Comparison of ENCODE assay signal across 29 cellular contexts in genomic region chr15:95059346-95059905, GRCh38.
"Had no signal": no experiment of that assay in that cellular context is flagged by ENCODE, and none has a peak within 500 bp of the region (broad histone marks: within the 10 kb centered on the region; RNA-seq: fewer than 3 reads in every experiment).

No MANE protein-coding gene starts in this region.

- H3K27ac ChIP-seq: brain microvascular endothelial cell, epithelial cell of prostate, gastrocnemius medialis, heart left ventricle, WERI-Rb-1 had no signal

- DNase-seq: activated B cell treated with CpG ODN at 0.5 μM for 24 hours; activated CD4-positive, alpha-beta T cell treated with anti-CD3 and anti-CD28 coated beads for 48 hours; activated CD4-positive, alpha-beta T cell treated with anti-CD3 and anti-CD28 coated beads, Interleukin-2, amount 50 U/mL, for 1 hour; activated CD4-positive, alpha-beta T cell treated with anti-CD3 and anti-CD28 coated beads, Interleukin-2, amount 50 U/mL, for 48 hours; activated CD8-positive, alpha-beta memory T cell treated with anti-CD3 and anti-CD28 coated beads for 24 hours; activated CD8-positive, alpha-beta T cell treated with anti-CD3 and anti-CD28 coated beads for 36 hours; activated effector memory CD4-positive, alpha-beta T cell treated with Interleukin-2 at 50 U/mL for 16 hours; activated gamma-delta T cell treated with Interleukin-2 at 50 U/mL for 16 hours; activated naive CD4-positive, alpha-beta T cell treated with anti-CD3 and anti-CD28 coated beads, Interleukin-2, amount 50 U/mL, for 16 hours; activated naive CD4-positive, alpha-beta T cell treated with Interleukin-2 at 50 U/mL for 16 hours; activated T-cell treated with anti-CD3 and anti-CD28 coated beads, Interleukin-2, amount 50 U/mL, for 4 hours; amniotic stem cell; anterior cingulate cortex; brain microvascular endothelial cell; caudate nucleus; cortex of kidney; dermis blood vessel endothelial cell; effector CD4-positive, alpha-beta T cell; effector memory CD8-positive, alpha-beta T cell; foreskin fibroblast; gastrocnemius medialis; glutamatergic neuron; heart left ventricle; T-cell; T-helper 9 cell; WERI-Rb-1 had no signal

- H3K4me1 ChIP-seq: gastrocnemius medialis, heart left ventricle had no signal

- ATAC-seq: activated CD4-positive, CD25-positive, alpha-beta regulatory T cell treated with anti-CD3 and anti-CD28 coated beads, Interleukin-2, amount 50 U/mL, for 24 hours; activated CD8-positive, alpha-beta T cell treated with anti-CD3 and anti-CD28 coated beads for 36 hours; activated T-cell treated with anti-CD3 and anti-CD28 coated beads, Interleukin-2, amount 50 U/mL, for 4 hours; activated T-helper 17 cell treated with anti-CD3 and anti-CD28 coated beads, Interleukin-2, amount 50 U/mL, for 72 hours; effector memory CD8-positive, alpha-beta T cell; gastrocnemius medialis; heart left ventricle; T-cell had no signal

- H3K27me3 ChIP-seq: brain microvascular endothelial cell, gastrocnemius medialis, heart left ventricle had no signal
